In genomic region chr6:107648983-107649382, GRCh38 we compare ENCODE assay signal across 27 cellular contexts.
"Had no signal": no experiment of that assay in that cellular context is flagged by ENCODE, and none has a peak within 500 bp of the region (broad histone marks: within the 10 kb centered on the region; RNA-seq: fewer than 3 reads in every experiment).

No MANE protein-coding gene starts in this region.

- H2AFZ ChIP-seq: neural progenitor cell, parathyroid adenoma had no signal

- H3K9me3 ChIP-seq: left lung, neutrophil, sigmoid colon, uterus had no signal

- H3K9ac ChIP-seq: neural progenitor cell, parathyroid adenoma had no signal

- ATAC-seq: left cardiac atrium; left lung; natural killer cell; right cardiac atrium; stimulated activated memory B cell treated with anti-CD40 and anti-IgM and Interleukin-4, amounts not matched to agents 10 μg/mL and 1 μg/mL and 100 μg/mL, for 72 hours; stimulated activated naive CD8-positive, alpha-beta T cell treated with anti-CD3 and anti-CD28 coated beads, Interleukin-15, amount 100 ng/mL, for 72 hours had no signal

- H3K27ac ChIP-seq: left lung, neural progenitor cell, neutrophil, parathyroid adenoma, sigmoid colon, tibial nerve, uterus had no signal

- DNase-seq: hippocampal formation; kidney glomerular epithelial cell; left cardiac atrium; left lung; mesendoderm; naive B cell; natural killer cell; nephron progenitor cell; occipital lobe; retina; right cardiac atrium; sigmoid colon; stimulated activated CD4-positive, alpha-beta T cell treated with anti-CD3 and anti-CD28 coated beads, Interleukin-1b, Interleukin-23, amount 100 ng/mL, for 48 hours; stimulated activated CD4-positive, alpha-beta T cell treated with anti-CD3 and anti-CD28 coated beads, Interleukin-2, amount 100 ng/mL, for 48 hours; stimulated activated CD4-positive, alpha-beta T cell treated with anti-CD3 and anti-CD28 coated beads, Interleukin-4, amount 100 ng/mL, for 4 hours; stimulated activated CD8-positive, alpha-beta memory T cell treated with anti-CD3 and anti-CD28 coated beads, Interleukin-4, amount 100 ng/mL, for 48 hours; stimulated activated naive CD4-positive, alpha-beta T cell treated with Interleukin-2 at 50 U/mL for 16 hours; stimulated activated naive CD8-positive, alpha-beta T cell treated with anti-CD3 and anti-CD28 coated beads, Interleukin-15, amount 100 ng/mL, for 72 hours; substantia nigra; uterus had no signal

- H3K36me3 ChIP-seq: left lung, neural progenitor cell, neutrophil, sigmoid colon, tibial nerve, uterus had no signal

- H3K4me2 ChIP-seq: neural progenitor cell, smooth muscle cell had no signal

- H3K79me2 ChIP-seq: parathyroid adenoma had no signal

- H3K4me3 ChIP-seq: left lung, lung, neural progenitor cell, sigmoid colon, smooth muscle cell, tibial nerve, uterus had no signal

- H3K4me1 ChIP-seq: uterus had no signal

- H3K27me3 ChIP-seq: left lung, neural progenitor cell, neutrophil, sigmoid colon, tibial nerve, uterus had no signal
